In the genomic region with DNA sequence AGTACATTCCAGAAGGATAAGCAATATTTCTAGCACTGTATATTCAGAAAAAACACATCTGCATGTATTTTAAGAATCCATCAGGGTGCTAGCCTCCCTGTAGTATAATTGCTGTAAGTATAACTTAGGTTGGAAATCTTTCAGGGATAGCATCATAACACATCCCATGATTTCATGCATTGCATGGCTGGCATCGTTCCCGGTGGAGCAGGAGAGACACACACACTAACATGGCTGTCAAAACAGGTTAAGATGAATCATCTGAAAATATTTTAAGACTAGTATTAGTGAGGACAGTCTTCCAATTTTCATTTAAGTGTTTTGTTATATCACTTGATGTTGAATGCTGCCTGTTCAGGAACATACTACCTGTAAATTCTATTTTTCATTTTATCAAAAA, we compare ENCODE assay signal across 1 cellular context.
TF ChIP-seq lines count a peak whose summit lies in the region.

No MANE protein-coding gene starts in this region.

TF ChIP-seq in GM23338, 12 proteins besides CTCF, POLR2A, EP300 and RAD21 (continued from another document):
- TF ChIP-seq, protein P1, sequence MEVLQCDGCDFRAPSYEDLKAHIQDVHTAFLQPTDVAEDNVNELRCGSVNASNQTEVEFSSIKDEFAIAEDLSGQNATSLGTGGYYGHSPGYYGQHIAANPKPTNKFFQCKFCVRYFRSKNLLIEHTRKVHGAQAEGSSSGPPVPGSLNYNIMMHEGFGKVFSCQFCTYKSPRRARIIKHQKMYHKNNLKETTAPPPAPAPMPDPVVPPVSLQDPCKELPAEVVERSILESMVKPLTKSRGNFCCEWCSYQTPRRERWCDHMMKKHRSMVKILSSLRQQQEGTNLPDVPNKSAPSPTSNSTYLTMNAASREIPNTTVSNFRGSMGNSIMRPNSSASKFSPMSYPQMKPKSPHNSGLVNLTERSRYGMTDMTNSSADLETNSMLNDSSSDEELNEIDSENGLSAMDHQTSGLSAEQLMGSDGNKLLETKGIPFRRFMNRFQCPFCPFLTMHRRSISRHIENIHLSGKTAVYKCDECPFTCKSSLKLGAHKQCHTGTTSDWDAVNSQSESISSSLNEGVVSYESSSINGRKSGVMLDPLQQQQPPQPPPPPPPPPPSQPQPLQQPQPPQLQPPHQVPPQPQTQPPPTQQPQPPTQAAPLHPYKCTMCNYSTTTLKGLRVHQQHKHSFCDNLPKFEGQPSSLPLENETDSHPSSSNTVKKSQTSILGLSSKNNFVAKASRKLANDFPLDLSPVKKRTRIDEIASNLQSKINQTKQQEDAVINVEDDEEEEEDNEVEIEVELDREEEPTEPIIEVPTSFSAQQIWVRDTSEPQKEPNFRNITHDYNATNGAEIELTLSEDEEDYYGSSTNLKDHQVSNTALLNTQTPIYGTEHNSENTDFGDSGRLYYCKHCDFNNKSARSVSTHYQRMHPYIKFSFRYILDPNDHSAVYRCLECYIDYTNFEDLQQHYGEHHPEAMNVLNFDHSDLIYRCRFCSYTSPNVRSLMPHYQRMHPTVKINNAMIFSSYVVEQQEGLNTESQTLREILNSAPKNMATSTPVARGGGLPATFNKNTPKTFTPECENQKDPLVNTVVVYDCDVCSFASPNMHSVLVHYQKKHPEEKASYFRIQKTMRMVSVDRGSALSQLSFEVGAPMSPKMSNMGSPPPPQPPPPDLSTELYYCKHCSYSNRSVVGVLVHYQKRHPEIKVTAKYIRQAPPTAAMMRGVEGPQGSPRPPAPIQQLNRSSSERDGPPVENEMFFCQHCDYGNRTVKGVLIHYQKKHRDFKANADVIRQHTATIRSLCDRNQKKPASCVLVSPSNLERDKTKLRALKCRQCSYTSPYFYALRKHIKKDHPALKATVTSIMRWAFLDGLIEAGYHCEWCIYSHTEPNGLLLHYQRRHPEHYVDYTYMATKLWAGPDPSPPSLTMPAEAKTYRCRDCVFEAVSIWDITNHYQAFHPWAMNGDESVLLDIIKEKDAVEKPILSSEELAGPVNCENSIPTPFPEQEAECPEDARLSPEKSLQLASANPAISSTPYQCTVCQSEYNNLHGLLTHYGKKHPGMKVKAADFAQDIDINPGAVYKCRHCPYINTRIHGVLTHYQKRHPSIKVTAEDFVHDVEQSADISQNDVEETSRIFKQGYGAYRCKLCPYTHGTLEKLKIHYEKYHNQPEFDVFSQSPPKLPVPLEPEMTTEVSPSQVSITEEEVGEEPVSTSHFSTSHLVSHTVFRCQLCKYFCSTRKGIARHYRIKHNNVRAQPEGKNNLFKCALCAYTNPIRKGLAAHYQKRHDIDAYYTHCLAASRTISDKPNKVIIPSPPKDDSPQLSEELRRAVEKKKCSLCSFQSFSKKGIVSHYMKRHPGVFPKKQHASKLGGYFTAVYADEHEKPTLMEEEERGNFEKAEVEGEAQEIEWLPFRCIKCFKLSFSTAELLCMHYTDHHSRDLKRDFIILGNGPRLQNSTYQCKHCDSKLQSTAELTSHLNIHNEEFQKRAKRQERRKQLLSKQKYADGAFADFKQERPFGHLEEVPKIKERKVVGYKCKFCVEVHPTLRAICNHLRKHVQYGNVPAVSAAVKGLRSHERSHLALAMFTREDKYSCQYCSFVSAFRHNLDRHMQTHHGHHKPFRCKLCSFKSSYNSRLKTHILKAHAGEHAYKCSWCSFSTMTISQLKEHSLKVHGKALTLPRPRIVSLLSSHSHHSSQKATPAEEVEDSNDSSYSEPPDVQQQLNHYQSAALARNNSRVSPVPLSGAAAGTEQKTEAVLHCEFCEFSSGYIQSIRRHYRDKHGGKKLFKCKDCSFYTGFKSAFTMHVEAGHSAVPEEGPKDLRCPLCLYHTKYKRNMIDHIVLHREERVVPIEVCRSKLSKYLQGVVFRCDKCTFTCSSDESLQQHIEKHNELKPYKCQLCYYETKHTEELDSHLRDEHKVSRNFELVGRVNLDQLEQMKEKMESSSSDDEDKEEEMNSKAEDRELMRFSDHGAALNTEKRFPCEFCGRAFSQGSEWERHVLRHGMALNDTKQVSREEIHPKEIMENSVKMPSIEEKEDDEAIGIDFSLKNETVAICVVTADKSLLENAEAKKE (CRISPR knock-in tag; IDR thresholded peaks at IDR 0.05): no peak
- TF ChIP-seq CREB1 (CRISPR knock-in tag; IDR thresholded peaks at IDR 0.05; ENCODE audit: low read depth): no peak
- TF ChIP-seq STAT1 (IDR thresholded peaks at IDR 0.05; ENCODE audit: unreplicated experiment): no peak
- TF ChIP-seq EZH2phosphoT487 (IDR thresholded peaks at IDR 0.05; ENCODE audit: unreplicated experiment): no peak
- TF ChIP-seq JUNB (IDR thresholded peaks at IDR 0.05; ENCODE audit: unreplicated experiment): no peak
- no peak for TF ChIP-seq NANOG (IDR thresholded peaks at IDR 0.05; ENCODE audit: borderline replicate concordance)
- TF ChIP-seq EZH2 (IDR thresholded peaks at IDR 0.05; ENCODE audit: low read depth, unreplicated experiment): no peak
- TF ChIP-seq, protein P2, sequence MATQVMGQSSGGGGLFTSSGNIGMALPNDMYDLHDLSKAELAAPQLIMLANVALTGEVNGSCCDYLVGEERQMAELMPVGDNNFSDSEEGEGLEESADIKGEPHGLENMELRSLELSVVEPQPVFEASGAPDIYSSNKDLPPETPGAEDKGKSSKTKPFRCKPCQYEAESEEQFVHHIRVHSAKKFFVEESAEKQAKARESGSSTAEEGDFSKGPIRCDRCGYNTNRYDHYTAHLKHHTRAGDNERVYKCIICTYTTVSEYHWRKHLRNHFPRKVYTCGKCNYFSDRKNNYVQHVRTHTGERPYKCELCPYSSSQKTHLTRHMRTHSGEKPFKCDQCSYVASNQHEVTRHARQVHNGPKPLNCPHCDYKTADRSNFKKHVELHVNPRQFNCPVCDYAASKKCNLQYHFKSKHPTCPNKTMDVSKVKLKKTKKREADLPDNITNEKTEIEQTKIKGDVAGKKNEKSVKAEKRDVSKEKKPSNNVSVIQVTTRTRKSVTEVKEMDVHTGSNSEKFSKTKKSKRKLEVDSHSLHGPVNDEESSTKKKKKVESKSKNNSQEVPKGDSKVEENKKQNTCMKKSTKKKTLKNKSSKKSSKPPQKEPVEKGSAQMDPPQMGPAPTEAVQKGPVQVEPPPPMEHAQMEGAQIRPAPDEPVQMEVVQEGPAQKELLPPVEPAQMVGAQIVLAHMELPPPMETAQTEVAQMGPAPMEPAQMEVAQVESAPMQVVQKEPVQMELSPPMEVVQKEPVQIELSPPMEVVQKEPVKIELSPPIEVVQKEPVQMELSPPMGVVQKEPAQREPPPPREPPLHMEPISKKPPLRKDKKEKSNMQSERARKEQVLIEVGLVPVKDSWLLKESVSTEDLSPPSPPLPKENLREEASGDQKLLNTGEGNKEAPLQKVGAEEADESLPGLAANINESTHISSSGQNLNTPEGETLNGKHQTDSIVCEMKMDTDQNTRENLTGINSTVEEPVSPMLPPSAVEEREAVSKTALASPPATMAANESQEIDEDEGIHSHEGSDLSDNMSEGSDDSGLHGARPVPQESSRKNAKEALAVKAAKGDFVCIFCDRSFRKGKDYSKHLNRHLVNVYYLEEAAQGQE (IDR thresholded peaks at IDR 0.05; ENCODE audit: unreplicated experiment): no peak
- TF ChIP-seq ZNF114 (CRISPR knock-in tag; IDR thresholded peaks at IDR 0.05): no peak
- no peak for TF ChIP-seq ZNF331 (CRISPR knock-in tag; IDR thresholded peaks at IDR 0.05; ENCODE audit: low read depth)
TF ChIP-seq in GM23338: peak in this region for 0.
